In the genomic region with DNA sequence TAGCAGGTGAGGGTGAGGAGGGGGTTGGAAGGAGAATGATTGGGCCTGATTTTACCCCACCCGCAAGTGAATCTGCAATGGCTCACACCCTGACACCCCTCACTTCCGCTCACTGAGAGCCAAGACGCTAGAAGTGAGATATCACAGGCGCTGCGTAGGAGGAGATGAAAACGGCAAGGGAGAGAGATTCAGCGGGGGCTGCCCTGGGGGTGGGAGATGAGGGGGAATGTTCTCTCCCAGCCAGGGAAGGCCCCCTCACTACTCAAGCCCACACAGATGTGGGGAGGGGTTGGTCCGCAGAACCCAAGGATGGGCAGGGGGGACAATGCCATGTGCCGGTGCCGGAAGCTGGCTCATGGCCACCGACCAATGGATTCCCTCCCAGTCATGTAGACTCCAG, we compare ENCODE assay signal across 18 cellular contexts. TPM values are rescaled to one million over a fixed set of nuclear protein-coding genes. Genes with fewer than 3 reads are reported as not detected.
DNase-seq lines count a peak whose midpoint lies in the region; ATAC-seq and TF ChIP-seq lines count a peak whose summit lies in the region.
"Had no signal": no experiment of that assay in that cellular context is flagged by ENCODE, and none has a peak within 500 bp of the region (broad histone marks: within the 10 kb centered on the region; RNA-seq: fewer than 3 reads in every experiment).

No MANE protein-coding gene starts in this region.

- POLR2A ChIA-PET in HEK293 (lab: Yijun Ruan, JAX), result no interaction called here

- no peaks in the 10 kb centered on the region for H3K79me2 ChIP-seq in neural progenitor cell (ENCODE audit: low read depth)

- H3K27ac Mint-ChIP-seq in activated naive CD8-positive, alpha-beta T cell treated with anti-CD3 and anti-CD28 coated beads for 36 hours, result peak overlapping the region; percentile 78
- no peak overlapping the region for H3K27ac Mint-ChIP-seq in neural progenitor cell

- CTCF ChIA-PET in HEK293 (lab: Yijun Ruan, JAX), result interaction anchor here (1.0 to 4.7 kb wide), 6 partner anchors 8 to 343 kb away, joined by 4 to 62 read pairs (median 8); a partner anchor contains a TSS

- H3K4me1 ChIP-seq in BLaER1 (peaks cover 22% of the 10 kb centered on the region), HEK293 (ENCODE audit: control insufficient read depth, insufficient read depth, low read length) (no peaks in the 10 kb centered on the region), neural progenitor cell (peaks cover 6% of the 10 kb centered on the region), left lung (peaks cover 0 to 9% of the 10 kb centered on the region in 2 donors)
- H3K4me1 ChIP-seq: Peyer's patch had no signal

- no peaks in the 10 kb centered on the region for H3K9me3 Mint-ChIP-seq in activated naive CD8-positive, alpha-beta T cell treated with anti-CD3 and anti-CD28 coated beads for 36 hours
- no peaks in the 10 kb centered on the region for H3K9me3 Mint-ChIP-seq in neural progenitor cell
- H3K9me3 Mint-ChIP-seq: activated T-helper 2 cell treated with anti-CD3 and anti-CD28 coated beads, Interferon-gamma antibody, Interleukin-2, Interleukin-4, amounts not matched to agents 10 μg/mL and 5 μg/mL and 100 μg/mL, durations not matched to agents 14 hours and 24 hours and 36 hours had no signal

- peaks cover 34% of the 10 kb centered on the region for H3K4me1 Mint-ChIP-seq in activated naive CD8-positive, alpha-beta T cell treated with anti-CD3 and anti-CD28 coated beads for 36 hours
- H3K4me1 Mint-ChIP-seq in neural progenitor cell, result no peaks in the 10 kb centered on the region

- H3K27me3 ChIP-seq in BLaER1 (no peaks in the 10 kb centered on the region), neural progenitor cell (no peaks in the 10 kb centered on the region), left lung (peaks cover 0 to 4% of the 10 kb centered on the region in 2 donors)
- H3K27me3 ChIP-seq: body of pancreas, dorsolateral prefrontal cortex, Peyer's patch had no signal

- no peaks in the 10 kb centered on the region for H3F3A ChIP-seq in neural progenitor cell (ENCODE audit: low read depth)

- H3K4me3 ChIP-seq in BLaER1, result no peak overlapping the region
- no peak overlapping the region for H3K4me3 ChIP-seq in HEK293 (ENCODE audit: low read depth, low read length)
- no peak overlapping the region for H3K4me3 ChIP-seq in neural progenitor cell
- H3K4me3 ChIP-seq in left lung, result no peak overlapping the region
- H3K4me3 ChIP-seq: body of pancreas, Peyer's patch had no signal

- TF ChIP-seq CTCF in HEK293 (tag by site-specific recombination; IDR thresholded peaks at IDR 0.05) (no peak), neural progenitor cell (IDR thresholded peaks at IDR 0.05) (no peak), left lung (IDR thresholded peaks at IDR 0.05) (no peak)

- H3K36me3 ChIP-seq in BLaER1 (no peaks in the 10 kb centered on the region), HEK293 (ENCODE audit: control insufficient read depth in 2 of 2, insufficient read depth in 1 of 2, low read length in 2 of 2) (no peaks in the 10 kb centered on the region), neural progenitor cell (no peaks in the 10 kb centered on the region), left lung (no peaks in the 10 kb centered on the region)
- H3K36me3 ChIP-seq: Peyer's patch had no signal

- H3K4me2 ChIP-seq in BLaER1 (peak overlapping the region; percentile 69), neural progenitor cell (no peak overlapping the region)

- intact Hi-C loops in left lung (cut with DNase I), result loop anchor here in 1 of 2 donors (5.0 to 10.0 kb wide), 2 partner anchors 67 to 339 kb away; no protein-coding TSS in a partner anchor

- peak overlapping the region; percentile 34; the same call in 1 of the 2 replicates for H3K9ac ChIP-seq in BLaER1
- no peak overlapping the region for H3K9ac ChIP-seq in neural progenitor cell

- peak overlapping the region; percentile 62 for H3K27ac ChIP-seq in BLaER1
- H3K27ac ChIP-seq in HEK293 (ENCODE audit: extremely low read depth, low read depth, low read length), result no peak overlapping the region
- no peak overlapping the region for H3K27ac ChIP-seq in neural progenitor cell
- H3K27ac ChIP-seq in left lung, result no peak overlapping the region
- H3K27ac ChIP-seq: body of pancreas, Peyer's patch had no signal

- H3K4me3 Mint-ChIP-seq in activated naive CD8-positive, alpha-beta T cell treated with anti-CD3 and anti-CD28 coated beads for 36 hours, result no peak overlapping the region
- H3K4me3 Mint-ChIP-seq in neural progenitor cell, result no peak overlapping the region

- H3K9me3 ChIP-seq in BLaER1, result no peaks in the 10 kb centered on the region
- H3K9me3 ChIP-seq in HEK293 (ENCODE audit: control insufficient read depth, insufficient read depth, low read depth, low read length), result no peaks in the 10 kb centered on the region
- H3K9me3 ChIP-seq in neural progenitor cell (ENCODE audit: low read depth), result no peaks in the 10 kb centered on the region
- H3K9me3 ChIP-seq in left lung, result no peaks in the 10 kb centered on the region
- H3K9me3 ChIP-seq: body of pancreas, Peyer's patch had no signal

- H3K27me3 Mint-ChIP-seq in activated naive CD8-positive, alpha-beta T cell treated with anti-CD3 and anti-CD28 coated beads for 36 hours, result no peaks in the 10 kb centered on the region
- peaks cover 6% of the 10 kb centered on the region for H3K27me3 Mint-ChIP-seq in neural progenitor cell (ENCODE audit: insufficient read depth, low read depth)

- ATAC-seq in left lung (no peak), GM19397 (IDR thresholded peaks at IDR 0.05; ENCODE audit: unreplicated experiment) (no peak)
- ATAC-seq: body of pancreas had no signal

- H4K20me1 ChIP-seq in BLaER1 (no peaks in the 10 kb centered on the region), neural progenitor cell (ENCODE audit: low read depth) (no peaks in the 10 kb centered on the region)

- peak; percentile 20 for DNase-seq in activated naive CD8-positive, alpha-beta T cell treated with anti-CD3 and anti-CD28 coated beads for 36 hours
- no peak for DNase-seq in neural progenitor cell (ENCODE audit: low spot score)
- DNase-seq in left lung, result no peak
- DNase-seq in AG20443 (ENCODE audit: low spot score), result no peak
- no peak for DNase-seq in NCI-H345 (lab: John Stamatoyannopoulos, UW)
- DNase-seq: body of pancreas, DMS153, IMR-90, NCI-H1048, NCI-H2107, NCI-H774 had no signal

- H3K36me3 Mint-ChIP-seq in activated naive CD8-positive, alpha-beta T cell treated with anti-CD3 and anti-CD28 coated beads for 36 hours, result no peaks in the 10 kb centered on the region
- no peaks in the 10 kb centered on the region for H3K36me3 Mint-ChIP-seq in neural progenitor cell

- peak overlapping the region; percentile 79 for H2AFZ ChIP-seq in neural progenitor cell (replicated peaks)

TF ChIP-seq in HEK293, 187 proteins besides CTCF, POLR2A, EP300 and RAD21:
- TF ChIP-seq EGR2 (tag by site-specific recombination; IDR thresholded peaks at IDR 0.05; ENCODE audit: low read depth), result peak; percentile 59
- TF ChIP-seq ZNF133 (tag by site-specific recombination; IDR thresholded peaks at IDR 0.05), result no peak

RNA-seq across cellular contexts. Expression of a gene that starts 32.9 kb away (rescaled TPM):
- under 1 TPM; 0.12 to 0.14 TPM for total RNA-seq in activated naive CD8-positive, alpha-beta T cell treated with anti-CD3 and anti-CD28 coated beads for 36 hours
- total RNA-seq in neural progenitor cell (ENCODE audit: low replicate concordance) (not detected in 2 replicates), left lung (under 1 TPM; 0.52 to 0.76 TPM)
- total RNA-seq: activated T-helper 2 cell treated with anti-CD3 and anti-CD28 coated beads, Interferon-gamma antibody, Interleukin-2, Interleukin-4, amounts not matched to agents 10 μg/mL and 5 μg/mL and 100 μg/mL, durations not matched to agents 14 hours and 24 hours and 36 hours; IMR-90; myocyte had no signal
